In the genomic region with DNA sequence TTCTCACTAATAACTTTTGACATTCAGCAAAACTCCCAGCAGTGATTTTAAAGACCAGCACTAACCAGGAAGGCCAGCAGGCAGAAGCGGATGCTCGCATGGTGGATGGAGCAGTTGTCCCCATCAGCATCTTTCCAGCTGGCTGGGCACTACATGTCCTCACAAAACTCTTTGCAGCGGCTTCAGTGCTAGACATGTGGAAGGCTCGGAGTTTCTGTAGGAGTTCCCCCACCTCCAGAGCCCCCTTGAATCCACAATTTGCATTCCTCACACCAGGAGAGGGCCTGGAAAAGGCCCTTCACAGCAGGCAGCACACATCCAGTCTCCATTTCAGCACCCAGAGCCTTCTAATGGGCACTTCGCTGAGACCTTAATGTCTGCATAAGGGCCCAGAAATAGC, we compare ENCODE assay signal across 24 cellular contexts.
"Had no signal": no experiment of that assay in that cellular context is flagged by ENCODE, and none has a peak within 500 bp of the region (broad histone marks: within the 10 kb centered on the region; RNA-seq: fewer than 3 reads in every experiment).

No MANE protein-coding gene starts in this region.

- H3K27ac Mint-ChIP-seq: dendritic cell treated with granulocyte-macrophage colony-stimulating factor and Interleukin-4, amounts not matched to agents 40 ng/mL and 50 ng/mL, for 4 days; effector memory CD8-positive, alpha-beta T cell had no signal

- ATAC-seq: effector memory CD8-positive, alpha-beta T cell; esophagus mucosa; foreskin keratinocyte; gastrocnemius medialis; gastroesophageal sphincter; heart left ventricle; heart right ventricle had no signal

- H3K27me3 ChIP-seq: colonic mucosa, esophagus muscularis mucosa, gastrocnemius medialis, gastroesophageal sphincter had no signal

- DNase-seq: colonic mucosa; cortex of kidney; dermis blood vessel endothelial cell; dorsolateral prefrontal cortex; effector CD4-positive, alpha-beta T cell; effector CD8-positive, alpha-beta T cell; effector memory CD4-positive, alpha-beta T cell; effector memory CD8-positive, alpha-beta T cell; erythroblast; esophagus squamous epithelium; foreskin fibroblast; foreskin keratinocyte; foreskin melanocyte; gastrocnemius medialis; glutamatergic neuron; head of caudate nucleus; heart left ventricle; heart right ventricle had no signal

- H3K9me3 ChIP-seq: colonic mucosa, esophagus muscularis mucosa, esophagus squamous epithelium, gastrocnemius medialis, gastroesophageal sphincter, heart right ventricle had no signal

- H3K4me3 ChIP-seq: colonic mucosa, coronary artery, dorsolateral prefrontal cortex, esophagus muscularis mucosa, esophagus squamous epithelium, gastrocnemius medialis, gastroesophageal sphincter, heart left ventricle, heart right ventricle had no signal

- H3K27ac ChIP-seq: colonic mucosa, coronary artery, dorsolateral prefrontal cortex, epithelial cell of prostate, esophagus muscularis mucosa, esophagus squamous epithelium, foreskin keratinocyte, gastrocnemius medialis, gastroesophageal sphincter, heart left ventricle, heart right ventricle had no signal

- H3K9me3 Mint-ChIP-seq: dendritic cell treated with granulocyte-macrophage colony-stimulating factor and Interleukin-4, amounts not matched to agents 40 ng/mL and 50 ng/mL, for 4 days; effector memory CD8-positive, alpha-beta T cell had no signal

- H3K4me1 ChIP-seq: colonic mucosa, esophagus muscularis mucosa, esophagus squamous epithelium, foreskin keratinocyte, gastrocnemius medialis, gastroesophageal sphincter, heart left ventricle, heart right ventricle had no signal

- H3K4me3 Mint-ChIP-seq: dendritic cell treated with granulocyte-macrophage colony-stimulating factor and Interleukin-4, amounts not matched to agents 40 ng/mL and 50 ng/mL, for 4 days; effector memory CD8-positive, alpha-beta T cell had no signal

- H3K36me3 ChIP-seq: colonic mucosa, esophagus muscularis mucosa, esophagus squamous epithelium, gastrocnemius medialis, gastroesophageal sphincter, heart left ventricle, heart right ventricle had no signal
